Comparison of ENCODE assay signal across 16 cellular contexts in genomic region chr9:120735009-120735408, GRCh38. TPM values are rescaled to one million over a fixed set of nuclear protein-coding genes. Genes with fewer than 3 reads are reported as not detected.
DNase-seq lines count a peak whose midpoint lies in the region; ATAC-seq, FAIRE-seq and TF ChIP-seq lines count a peak whose summit lies in the region.
"Had no signal": no experiment of that assay in that cellular context is flagged by ENCODE, and none has a peak within 500 bp of the region (broad histone marks: within the 10 kb centered on the region; RNA-seq: fewer than 3 reads in every experiment).

No MANE protein-coding gene starts in this region.

- peak; percentile 4; the same call in 2 of the 3 replicates for ATAC-seq in HepG2

- TF ChIP-seq RAD21 in HepG2 (CRISPR knock-in tag; IDR thresholded peaks at IDR 0.05): no peak

- no peaks in the 10 kb centered on the region for H3K36me3 ChIP-seq in HepG2 (replicated peaks in 1 of 2; ENCODE audit: control insufficient read depth in 1 of 2, insufficient read depth in 2 of 2, low read length in 2 of 2)

- FAIRE-seq in HepG2 (lab: Jason Lieb, UNC): no peak

- peaks cover 66% of the 10 kb centered on the region for H3K4me1 ChIP-seq in HepG2 (ENCODE audit: insufficient read depth, low read length)

- peak; percentile 65 for DNase-seq in SIG-M5 treated with dmso at 0.1 percent for 504 hours (lab: John Stamatoyannopoulos, UW; ENCODE audit: unreplicated experiment)
- DNase-seq in SIG-M5 (lab: John Stamatoyannopoulos, UW): no peak
- no peak for DNase-seq in coronary artery (ENCODE audit: low spot score)
- no peak for DNase-seq in HepG2 (ENCODE audit: low spot score)
- no peak for DNase-seq in OCI-M1 (lab: John Stamatoyannopoulos, UW)
- DNase-seq in COLO829 (ENCODE audit: low spot score): no peak
- DNase-seq in kidney glomerular epithelial cell (lab: John Stamatoyannopoulos, UW): no peak
- DNase-seq in activated CD4-positive, alpha-beta T cell treated with anti-CD3 and anti-CD28 coated beads for 1 hour: no peak
- DNase-seq: ACHN; activated T-cell treated with anti-CD3 and anti-CD28 coated beads, Interleukin-2, amount 50 U/mL, for 48 hours; DMS 273 treated with DMSO at 0.1 percent for 48 hours; effector CD4-positive, alpha-beta T cell; KG1; NCI-H187 treated with DMSO at 0.1 percent for 48 hours; NCI-H748 treated with DMSO at 0.1 percent for 48 hours had no signal

- 11% methylated on average over 1 of the region's 2 CpGs for WGBS in HepG2 (ENCODE audit: low lambda C conversion rate)

- no TSS peak for BruUV-seq in HepG2 (replicated peaks; lab: Mats Ljungman, UMichigan)

- intact Hi-C loops in HepG2 (cut with micrococcal nuclease; ENCODE audit: unreplicated experiment): no loop called here

- H3K27ac ChIP-seq in coronary artery: peak overlapping the region; percentile 66 to 85
- peak overlapping the region; percentile 65 for H3K27ac ChIP-seq in HepG2 (ENCODE audit: extremely low read length, insufficient read depth, low read length)

- POLR2A ChIA-PET in HepG2 (lab: Yijun Ruan, JAX): interaction anchor here (0.6 to 1.6 kb wide), 3 partner anchors 20 to 95 kb away, joined by 3 to 4 read pairs (median 3); no protein-coding TSS in a partner anchor

- 0 out of 2 replicates have a peak overlapping the region, but pooled peaks have one; percentile 9 for H3K9ac ChIP-seq in HepG2 (ENCODE audit: insufficient read depth, low read depth, low read length)

- H3K9me3 ChIP-seq in HepG2 (ENCODE audit: low read length): no peaks in the 10 kb centered on the region

- no peaks in the 10 kb centered on the region for H3K79me2 ChIP-seq in HepG2 (ENCODE audit: insufficient read depth, low read length)

- H3K4me2 ChIP-seq in HepG2 (ENCODE audit: low read depth, low read length): peak overlapping the region; percentile 34

- CTCF ChIA-PET in HepG2 (lab: Yijun Ruan, JAX; ENCODE audit: low intra/inter-chr PET ratio, low total read pairs): no interaction called here

- H3K27me3 ChIP-seq in HepG2 (ENCODE audit: control insufficient read depth in 1 of 2, insufficient read depth in 2 of 2, low read length in 2 of 2): no peaks in the 10 kb centered on the region

- in situ Hi-C loops in HepG2 (cut with HindIII; ENCODE audit: extremely low pct_ligation_motif_present, low pct_unique_long_range_greater_than_20kb): no loop called here

- no peaks in the 10 kb centered on the region for H4K20me1 ChIP-seq in HepG2 (ENCODE audit: insufficient read depth, low read length)

- no peak for TF ChIP-seq POLR2A in HepG2 (IDR thresholded peaks at IDR 0.05; ENCODE audit: insufficient read depth in 1 of 2, low read depth in 2 of 2, low read length in 2 of 2)

- TF ChIP-seq CTCF in coronary artery (IDR thresholded peaks at IDR 0.05) (no peak), HepG2 (CRISPR knock-in tag; IDR thresholded peaks at IDR 0.05) (no peak)

- no peak for TF ChIP-seq EP300 in HepG2 (IDR thresholded peaks at IDR 0.05; ENCODE audit: low read depth in 2 of 2, low read length in 2 of 2)
- no peak for TF ChIP-seq EP300 in HepG2 (CRISPR knock-in tag; IDR thresholded peaks at IDR 0.05; ENCODE audit: borderline replicate concordance)

- no peak overlapping the region for H3K4me3 ChIP-seq in coronary artery
- peak overlapping the region in 1 of 3 experiments; percentile 4; a peak in 1 of 6 replicates for H3K4me3 ChIP-seq in HepG2 (replicated peaks in 1 of 3; ENCODE audit: insufficient read depth in 1 of 3, low read depth in 2 of 3, low read length in 3 of 3)
- H3K4me3 ChIP-seq: skin epidermis had no signal

- H2AFZ ChIP-seq in HepG2 (ENCODE audit: low read length): no peak overlapping the region

TF ChIP-seq in HepG2, 621 proteins besides CTCF, POLR2A, EP300 and RAD21:
- TF ChIP-seq SIN3A (IDR thresholded peaks at IDR 0.05; ENCODE audit: borderline replicate concordance, low read depth, low read length): no peak
- no peak for TF ChIP-seq ZNF549 (CRISPR knock-in tag; IDR thresholded peaks at IDR 0.05)
- no peak for TF ChIP-seq ARHGAP35 (CRISPR knock-in tag; IDR thresholded peaks at IDR 0.05; ENCODE audit: borderline replicate concordance)
- no peak for TF ChIP-seq FOXC1 (CRISPR knock-in tag; IDR thresholded peaks at IDR 0.05; ENCODE audit: borderline replicate concordance)
- TF ChIP-seq IRF2 (CRISPR knock-in tag; IDR thresholded peaks at IDR 0.05): no peak
- TF ChIP-seq ZNF224 (CRISPR knock-in tag; IDR thresholded peaks at IDR 0.05): no peak
- TF ChIP-seq ZNF34 (CRISPR knock-in tag; IDR thresholded peaks at IDR 0.05; ENCODE audit: borderline replicate concordance): no peak
- no peak for TF ChIP-seq ZNF891 (CRISPR knock-in tag; IDR thresholded peaks at IDR 0.05)
- no peak for TF ChIP-seq FOXK2 (IDR thresholded peaks at IDR 0.05)
TF ChIP-seq in HepG2: peak in this region for 0.

RNA-seq across cellular contexts. Expression of gene MEGF9, which starts 20.7 kb away (rescaled TPM):
- total RNA-seq in HepG2 (2016; rRNA removed; fragmentation: Illumina TruSeq; extraction: Trizol): 3.1 and 3.3 TPM in 2 replicates
- 0.71 and 0.88 TPM in 2 replicates for total RNA-seq in HepG2 (2016; cell fraction: cytosol; rRNA removed; fragmentation: Illumina TruSeq; extraction: Trizol; ENCODE audit: low read depth)
- total RNA-seq in HepG2 (2016; cell fraction: insoluble cytoplasmic fraction; rRNA removed; fragmentation: Illumina TruSeq; extraction: Trizol): 3.1 and 3.7 TPM in 2 replicates
- total RNA-seq in HepG2 (2016; cell fraction: membrane; rRNA removed; fragmentation: Illumina TruSeq; extraction: Trizol): 4.3 and 4.5 TPM in 2 replicates
- 3.8 and 3.9 TPM in 2 replicates for total RNA-seq in HepG2 (2016; cell fraction: nucleus; rRNA removed; fragmentation: Illumina TruSeq; extraction: Trizol)
- polyA plus RNA-seq in HepG2 (2011; rRNA removed): 3.3 and 3.6 TPM in 2 replicates
- polyA plus RNA-seq in HepG2 (2011; cell fraction: cytosol; rRNA removed): 1.7 and 3.4 TPM in 2 replicates
- 0.82 and 1.6 TPM in 2 replicates for polyA plus RNA-seq in HepG2 (2011; cell fraction: nucleus; rRNA removed)
- 6.3 and 6.4 TPM in 2 replicates for polyA plus RNA-seq in HepG2 (2012)
- polyA plus RNA-seq in HepG2 (2016; cell fraction: cytosol; fragmentation: Illumina TruSeq; extraction: Trizol; ENCODE audit: low read depth): 0.44 and 0.52 TPM in 2 replicates
- 3.5 and 4.3 TPM in 2 replicates for polyA plus RNA-seq in HepG2 (2016; cell fraction: insoluble cytoplasmic fraction; fragmentation: Illumina TruSeq; extraction: Trizol; ENCODE audit: low read depth)
- polyA plus RNA-seq in HepG2 (2016; cell fraction: membrane; fragmentation: Illumina TruSeq; extraction: Trizol; ENCODE audit: low read depth): 2.7 and 2.9 TPM in 2 replicates
- 4.6 and 4.7 TPM in 2 replicates for polyA plus RNA-seq in HepG2 (2016; cell fraction: nucleus; fragmentation: Illumina TruSeq; extraction: Trizol; ENCODE audit: insufficient read depth, low read depth)
- 2.5 and 6.5 TPM in 2 replicates for polyA minus RNA-seq in HepG2 (2011; rRNA and poly(A)+ RNA removed; ENCODE audit: low replicate concordance)
- polyA minus RNA-seq in HepG2 (2011; cell fraction: cytosol; rRNA and poly(A)+ RNA removed): 4.0 and 5.0 TPM in 2 replicates
- 1.9 and 4.0 TPM in 2 replicates for polyA minus RNA-seq in HepG2 (2011; cell fraction: nucleus; rRNA and poly(A)+ RNA removed)

RNA-seq across cellular contexts. Expression of gene FBXW2, which starts 58.2 kb away (rescaled TPM):
- 43.1 and 55.2 TPM in 2 replicates for total RNA-seq in HepG2 (2016; rRNA removed; fragmentation: Illumina TruSeq; extraction: Trizol)
- total RNA-seq in HepG2 (2016; cell fraction: cytosol; rRNA removed; fragmentation: Illumina TruSeq; extraction: Trizol; ENCODE audit: low read depth): 13.6 and 16.4 TPM in 2 replicates
- total RNA-seq in HepG2 (2016; cell fraction: insoluble cytoplasmic fraction; rRNA removed; fragmentation: Illumina TruSeq; extraction: Trizol): 46.9 and 47.7 TPM in 2 replicates
- total RNA-seq in HepG2 (2016; cell fraction: membrane; rRNA removed; fragmentation: Illumina TruSeq; extraction: Trizol): 41.5 and 42.1 TPM in 2 replicates
- 48.1 and 51.0 TPM in 2 replicates for total RNA-seq in HepG2 (2016; cell fraction: nucleus; rRNA removed; fragmentation: Illumina TruSeq; extraction: Trizol)
- 30.9 and 35.4 TPM in 2 replicates for polyA plus RNA-seq in HepG2 (2011; rRNA removed)
- 23.4 and 28.9 TPM in 2 replicates for polyA plus RNA-seq in HepG2 (2011; cell fraction: cytosol; rRNA removed)
- polyA plus RNA-seq in HepG2 (2011; cell fraction: nucleus; rRNA removed): 30.6 and 35.1 TPM in 2 replicates
- 20.7 and 22.2 TPM in 2 replicates for polyA plus RNA-seq in HepG2 (2012)
- 17.7 and 25.1 TPM in 2 replicates for polyA plus RNA-seq in HepG2 (2016; cell fraction: cytosol; fragmentation: Illumina TruSeq; extraction: Trizol; ENCODE audit: low read depth)
- polyA plus RNA-seq in HepG2 (2016; cell fraction: insoluble cytoplasmic fraction; fragmentation: Illumina TruSeq; extraction: Trizol; ENCODE audit: low read depth): 47.5 and 52.1 TPM in 2 replicates
- 40.6 and 40.8 TPM in 2 replicates for polyA plus RNA-seq in HepG2 (2016; cell fraction: membrane; fragmentation: Illumina TruSeq; extraction: Trizol; ENCODE audit: low read depth)
- 68.4 and 72.5 TPM in 2 replicates for polyA plus RNA-seq in HepG2 (2016; cell fraction: nucleus; fragmentation: Illumina TruSeq; extraction: Trizol; ENCODE audit: insufficient read depth, low read depth)
- 26.3 and 75.5 TPM in 2 replicates for polyA minus RNA-seq in HepG2 (2011; rRNA and poly(A)+ RNA removed; ENCODE audit: low replicate concordance)
- 16.9 and 17.3 TPM in 2 replicates for polyA minus RNA-seq in HepG2 (2011; cell fraction: cytosol; rRNA and poly(A)+ RNA removed)
- 62.8 and 65.0 TPM in 2 replicates for polyA minus RNA-seq in HepG2 (2011; cell fraction: nucleus; rRNA and poly(A)+ RNA removed)
